Comparison of ENCODE assay signal across 8 cellular contexts in genomic region chr15:98668566-98669308, GRCh38. TPM values are rescaled to one million over a fixed set of nuclear protein-coding genes. Genes with fewer than 3 reads are reported as not detected.
A peak's percentile ranks its signal among the peaks of the same experiment; 100 is the strongest.
DNase-seq lines count a peak whose midpoint lies in the region; ATAC-seq and TF ChIP-seq lines count a peak whose summit lies in the region.

No MANE protein-coding gene starts in this region.

- WGBS in gastroesophageal sphincter (ENCODE audit: low coverage in 1 of 2), 2 donors, result 44 to 65% methylated on average over 4 to 10 of the region's 10 CpGs

- H3K4me1 Mint-ChIP-seq in activated T-cell treated with anti-CD3 and anti-CD28 coated beads, Interleukin-2, amount 50 U/mL, for 4 hours (ENCODE audit: low read depth), result peaks cover 71% of the 10 kb centered on the region

- no peaks in the 10 kb centered on the region for H3K36me3 Mint-ChIP-seq in activated T-cell treated with anti-CD3 and anti-CD28 coated beads, Interleukin-2, amount 50 U/mL, for 4 hours (ENCODE audit: insufficient read depth)

- H3K27me3 Mint-ChIP-seq in activated T-cell treated with anti-CD3 and anti-CD28 coated beads, Interleukin-2, amount 50 U/mL, for 4 hours (ENCODE audit: low read depth), result no peaks in the 10 kb centered on the region

- peak overlapping the region; percentile 34 for H3K4me3 Mint-ChIP-seq in activated T-cell treated with anti-CD3 and anti-CD28 coated beads, Interleukin-2, amount 50 U/mL, for 4 hours

- no peak overlapping the region for H3K4me3 ChIP-seq in gastroesophageal sphincter

- no peaks in the 10 kb centered on the region for H3K9me3 Mint-ChIP-seq in activated T-cell treated with anti-CD3 and anti-CD28 coated beads, Interleukin-2, amount 50 U/mL, for 4 hours

- TF ChIP-seq EP300 in gastroesophageal sphincter (IDR thresholded peaks at IDR 0.05), result no peak

- no peaks in the 10 kb centered on the region for H3K27me3 ChIP-seq in gastroesophageal sphincter

- peaks cover 11 to 97% (median 53%) of the 10 kb centered on the region in 3 donors for H3K4me1 ChIP-seq in gastroesophageal sphincter

- peak; percentile 19 for DNase-seq in AG08395 (ENCODE audit: low spot score)
- peak; percentile 33 for DNase-seq in activated T-cell treated with anti-CD3 and anti-CD28 coated beads, Interleukin-2, amount 50 U/mL, for 4 hours
- DNase-seq in islet precursor cell, result peak; percentile 85
- DNase-seq in NCI-H345 treated with DMSO at 0.1 percent for 48 hours (lab: John Stamatoyannopoulos, UW; ENCODE audit: unreplicated experiment), result no peak
- no peak for DNase-seq in UCSD-AML1 (lab: John Stamatoyannopoulos, UW; ENCODE audit: unreplicated experiment)

- TF ChIP-seq POLR2A in gastroesophageal sphincter (IDR thresholded peaks at IDR 0.05), result no peak

- H3K9me3 ChIP-seq in gastroesophageal sphincter, result no peaks in the 10 kb centered on the region

- no peaks in the 10 kb centered on the region for H3K36me3 ChIP-seq in gastroesophageal sphincter

- ATAC-seq in HG03432 (IDR thresholded peaks at IDR 0.05; ENCODE audit: unreplicated experiment) (peak; percentile 90), gastroesophageal sphincter (no peak), GM19328 (IDR thresholded peaks at IDR 0.05; ENCODE audit: unreplicated experiment) (no peak)
- ATAC-seq in activated T-cell treated with anti-CD3 and anti-CD28 coated beads, Interleukin-2, amount 50 U/mL, for 4 hours, result peak; percentile 99

- H3K27ac ChIP-seq in gastroesophageal sphincter, result no peak overlapping the region

- no peak for TF ChIP-seq CTCF in gastroesophageal sphincter (IDR thresholded peaks at IDR 0.05)

RNA-seq across cellular contexts. Expression of gene IGF1R, which starts 20.4 kb away (rescaled TPM):
- total RNA-seq in activated T-cell treated with anti-CD3 and anti-CD28 coated beads, Interleukin-2, amount 50 U/mL, for 4 hours, result 10 to 100 TPM; 16.7 to 28.6 (median 25.1) TPM
- 10 to 100 TPM; 31.6 to 87.8 (median 60.0) TPM for total RNA-seq in gastroesophageal sphincter

Comparison
In these comparisons a context has a peak if more than half of its experiments do, and no peak if none do; other contexts are left out.
1. DNase-seq: peak in AG08395 (single experiment), activated T-cell treated with anti-CD3 and anti-CD28 coated beads, Interleukin-2, amount 50 U/mL, for 4 hours (single experiment) and islet precursor cell (single experiment); none in NCI-H345 treated with DMSO at 0.1 percent for 48 hours (single experiment) and UCSD-AML1 (single experiment).
2. ATAC-seq: peak in HG03432 (single experiment) and activated T-cell treated with anti-CD3 and anti-CD28 coated beads, Interleukin-2, amount 50 U/mL, for 4 hours (2 of 2); none in gastroesophageal sphincter (single experiment) and GM19328 (single experiment).